1 cellular context compared by ENCODE assay signal in genomic region chr10:86700851-86701617, GRCh38.
TF ChIP-seq lines count a peak whose summit lies in the region.

No MANE protein-coding gene starts in this region.

TF ChIP-seq in IMR-90, 13 proteins besides CTCF, POLR2A, EP300 and RAD21:
- no peak for TF ChIP-seq MAZ (IDR thresholded peaks at IDR 0.05; ENCODE audit: borderline replicate concordance, low read depth, low read length)
- TF ChIP-seq NFE2L2 (IDR thresholded peaks at IDR 0.05; ENCODE audit: low read depth, low read length) = no peak
- no peak for TF ChIP-seq RCOR1 (IDR thresholded peaks at IDR 0.05; ENCODE audit: insufficient replicate concordance, low read length)
- no peak for TF ChIP-seq USF2 (IDR thresholded peaks at IDR 0.05; ENCODE audit: low read depth, low read length)
- TF ChIP-seq MAFK (IDR thresholded peaks at IDR 0.05; ENCODE audit: low read depth, low read length) = no peak
- TF ChIP-seq MXI1 (IDR thresholded peaks at IDR 0.05; ENCODE audit: borderline replicate concordance, low read depth, low read length) = no peak
- TF ChIP-seq CHD1 (IDR thresholded peaks at IDR 0.05; ENCODE audit: low read depth, low read length) = no peak
- no peak for TF ChIP-seq CEBPB (IDR thresholded peaks at IDR 0.05; ENCODE audit: low read depth, low read length)
- TF ChIP-seq ELK1 (IDR thresholded peaks at IDR 0.05; ENCODE audit: borderline replicate concordance, low read depth, low read length) = no peak
- no peak for TF ChIP-seq RFX5 (IDR thresholded peaks at IDR 0.05; ENCODE audit: low read depth, low read length)
- TF ChIP-seq SMC3 (IDR thresholded peaks at IDR 0.05; ENCODE audit: low read depth, low read length) = no peak
- no peak for TF ChIP-seq FOS (IDR thresholded peaks at IDR 0.05; ENCODE audit: low read depth, low read length)
